Comparison of ENCODE assay signal across 8 cellular contexts in genomic region chr1:10471411-10472219, GRCh38. TPM values are rescaled to one million over a fixed set of nuclear protein-coding genes. Genes with fewer than 3 reads are reported as not detected.
DNase-seq lines count a peak whose midpoint lies in the region; ATAC-seq and TF ChIP-seq lines count a peak whose summit lies in the region.

No MANE protein-coding gene starts in this region.

- BruUV-seq in Panc1 (replicated peaks; lab: Mats Ljungman, UMichigan), result TSS peak; percentile 88

- peak overlapping the region; percentile 50 for H3K9ac ChIP-seq in endocrine pancreas (ENCODE audit: control insufficient read depth, insufficient read depth, low read length)

- CTCF ChIA-PET in Panc1 (lab: Charles Lee), result no interaction called here

- H3K4me3 ChIP-seq in Panc1 (ENCODE audit: low read depth in 2 of 2, low read length in 2 of 2) (peak overlapping the region; percentile 73 to 86), endocrine pancreas (ENCODE audit: control insufficient read depth, insufficient read depth, low read length) (peak overlapping the region; percentile 36)

- H3K27me3 ChIP-seq in Panc1 (ENCODE audit: control insufficient read depth, insufficient read depth, low read length) (no peaks in the 10 kb centered on the region), endocrine pancreas (ENCODE audit: control insufficient read depth, insufficient read depth, low read length) (no peaks in the 10 kb centered on the region)

- DNase-seq in activated T-cell treated with anti-CD3 and anti-CD28 coated beads, Interleukin-2, amount 50 U/mL, for 24 hours, result no peak
- DNase-seq in activated T-cell treated with anti-CD3 and anti-CD28 coated beads for 4 hours (no peak), Panc1 (ENCODE audit: low read depth, low spot score) (no peak), NCI-H1105 (lab: John Stamatoyannopoulos, UW) (no peak), retina (no peak)

- H3K27ac Mint-ChIP-seq in activated T-cell treated with anti-CD3 and anti-CD28 coated beads, Interleukin-2, amount 50 U/mL, for 24 hours, result peak overlapping the region; percentile 98
- peak overlapping the region; percentile 92 to 98 (median 94) for H3K27ac Mint-ChIP-seq in nephron

- intact Hi-C loops in Panc1 (cut with micrococcal nuclease; ENCODE audit: unreplicated experiment), result no loop called here

- no peaks in the 10 kb centered on the region for H3K9me3 Mint-ChIP-seq in activated T-cell treated with anti-CD3 and anti-CD28 coated beads, Interleukin-2, amount 50 U/mL, for 24 hours
- H3K9me3 Mint-ChIP-seq in nephron, result no peaks in the 10 kb centered on the region

- in situ Hi-C loops in Panc1 (cut with HindIII; ENCODE audit: low pct_unique_long_range_greater_than_20kb, low sequenced_read_pairs), result no loop called here

- H3K36me3 ChIP-seq in Panc1 (ENCODE audit: control insufficient read depth, insufficient read depth, low read length) (peaks cover 7% of the 10 kb centered on the region), endocrine pancreas (ENCODE audit: control insufficient read depth, insufficient read depth, low read length) (no peaks in the 10 kb centered on the region)

- peak overlapping the region; percentile 83 for H3K27ac ChIP-seq in Panc1 (ENCODE audit: low read length)

- H3K9me3 ChIP-seq in Panc1 (ENCODE audit: control insufficient read depth, insufficient read depth, low read depth, low read length) (no peaks in the 10 kb centered on the region), endocrine pancreas (ENCODE audit: control insufficient read depth, low read length) (no peaks in the 10 kb centered on the region)

- TF ChIP-seq CTCF in Panc1 (IDR thresholded peaks at IDR 0.05) (no peak), nephron (IDR thresholded peaks at IDR 0.05; ENCODE audit: unreplicated experiment in 3 of 3) (no peak)

- no peak; the same call in 1 of the 2 replicates for ATAC-seq in Panc1
- ATAC-seq in HG03280 (IDR thresholded peaks at IDR 0.05; ENCODE audit: unreplicated experiment), result no peak

- POLR2A ChIA-PET in Panc1 (lab: Charles Lee), result no interaction called here

- peak overlapping the region; percentile 98 for H3K4me3 Mint-ChIP-seq in activated T-cell treated with anti-CD3 and anti-CD28 coated beads, Interleukin-2, amount 50 U/mL, for 24 hours
- H3K4me3 Mint-ChIP-seq in nephron, result peak overlapping the region; percentile 91 to 99 (median 94)

- peaks cover 57% of the 10 kb centered on the region for H3K36me3 Mint-ChIP-seq in activated T-cell treated with anti-CD3 and anti-CD28 coated beads, Interleukin-2, amount 50 U/mL, for 24 hours (ENCODE audit: low read depth)
- H3K36me3 Mint-ChIP-seq in nephron (ENCODE audit: low read depth), result peaks cover 19% of the 10 kb centered on the region

- H3K4me1 ChIP-seq in Panc1 (ENCODE audit: control insufficient read depth, insufficient read depth, low read length) (peaks cover 15% of the 10 kb centered on the region), endocrine pancreas (ENCODE audit: control insufficient read depth, insufficient read depth, low read length) (peaks cover 6% of the 10 kb centered on the region)

- H3K4me1 Mint-ChIP-seq in activated T-cell treated with anti-CD3 and anti-CD28 coated beads, Interleukin-2, amount 50 U/mL, for 24 hours (ENCODE audit: low read depth), result peaks cover 40% of the 10 kb centered on the region
- peaks cover 29% of the 10 kb centered on the region for H3K4me1 Mint-ChIP-seq in nephron

- no peaks in the 10 kb centered on the region for H3K27me3 Mint-ChIP-seq in activated T-cell treated with anti-CD3 and anti-CD28 coated beads, Interleukin-2, amount 50 U/mL, for 24 hours
- no peaks in the 10 kb centered on the region for H3K27me3 Mint-ChIP-seq in nephron (ENCODE audit: low read depth)

RNA-seq across cellular contexts. Expression of gene DFFA, which starts 0.7 kb away (rescaled TPM):
- 68.1 TPM for total RNA-seq in Panc1 (2021; ENCODE audit: unreplicated experiment)
- 53.3 TPM for polyA plus RNA-seq in Panc1 (2012; ENCODE audit: insufficient read length)

RNA-seq across cellular contexts. Expression of gene PEX14, which starts 3.1 kb away (rescaled TPM):
- 36.0 TPM for total RNA-seq in Panc1 (2021; ENCODE audit: unreplicated experiment)
- 47.5 TPM for polyA plus RNA-seq in Panc1 (2012; ENCODE audit: insufficient read length)

RNA-seq across cellular contexts. Expression of gene CORT, which starts 21.8 kb away (rescaled TPM):
- total RNA-seq in Panc1 (2021; ENCODE audit: unreplicated experiment), result 0.41 TPM
- not detected for polyA plus RNA-seq in Panc1 (2012; ENCODE audit: insufficient read length)

RNA-seq across cellular contexts. Expression of gene CENPS, which starts 41.4 kb away (rescaled TPM):
- 40.8 TPM for total RNA-seq in Panc1 (2021; ENCODE audit: unreplicated experiment)
- 33.1 TPM for polyA plus RNA-seq in Panc1 (2012; ENCODE audit: insufficient read length)
